Comparison of ENCODE assay signal across 8 cellular contexts in the genomic region with DNA sequence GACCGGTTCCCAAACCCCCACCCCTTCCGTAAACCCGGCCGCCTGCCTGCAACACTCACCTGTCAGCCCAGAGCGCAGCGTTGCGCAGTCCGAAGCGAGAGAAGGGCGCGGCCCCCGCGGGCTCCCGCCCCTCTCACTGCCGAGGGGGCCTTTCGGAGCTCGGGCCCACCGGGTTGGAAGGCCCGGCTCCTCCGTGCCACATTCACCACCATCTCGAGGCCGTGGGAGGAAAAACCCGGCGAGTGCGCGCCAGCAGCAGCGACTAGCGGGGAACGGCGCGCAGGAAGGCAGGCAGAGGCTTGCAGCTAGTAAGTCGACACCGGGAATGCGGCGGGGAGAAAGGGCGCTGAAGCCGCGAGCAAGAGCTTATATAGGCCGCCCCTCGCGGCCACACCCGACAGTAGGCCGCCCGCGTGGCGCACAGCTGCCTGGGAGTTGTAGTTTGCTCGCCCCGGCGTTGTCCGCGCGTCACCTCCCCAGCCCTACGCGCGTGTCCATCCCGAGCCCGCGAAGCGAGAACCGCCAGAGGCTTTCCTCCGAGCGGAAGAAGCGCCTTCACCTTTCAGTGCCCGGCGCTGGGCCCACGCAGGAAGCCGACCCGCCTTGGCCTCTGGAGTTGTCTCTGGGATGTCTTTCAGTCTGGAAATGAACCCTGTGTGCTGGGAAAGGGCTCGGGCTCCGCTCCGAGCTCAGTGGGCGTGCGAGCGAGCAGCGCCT. TPM values are rescaled to one million over a fixed set of nuclear protein-coding genes. Genes with fewer than 3 reads are reported as not detected.
DNase-seq lines count a peak whose midpoint lies in the region; ATAC-seq and TF ChIP-seq lines count a peak whose summit lies in the region.

No MANE protein-coding gene starts in this region.

- peak overlapping the region; percentile 50 for H3K9ac ChIP-seq in rectal smooth muscle tissue (ENCODE audit: low read length)

- under 1% methylated on average over 75 of the region's 75 CpGs for WGBS in right cardiac atrium
- 0 to 1% methylated on average over 73 to 75 of the region's 75 CpGs for WGBS in aorta, 2 donors

- peaks cover 29% of the 10 kb centered on the region for H3K4me1 Mint-ChIP-seq in T-helper 1 cell treated with Interleukin-12 subunit alpha and Interleukin-12 subunit beta and Interleukin-4 antibody, amounts not matched to agents 30 μg/mL and 1 μg/mL, for 36 hours (ENCODE audit: low read depth)

- peak overlapping the region; percentile 94 for H3K4me3 Mint-ChIP-seq in T-helper 1 cell treated with Interleukin-12 subunit alpha and Interleukin-12 subunit beta and Interleukin-4 antibody, amounts not matched to agents 30 μg/mL and 1 μg/mL, for 36 hours

- DNase-seq in GM13977 (ENCODE audit: low spot score), result peak; percentile 96
- DNase-seq in NCI-H146 (lab: John Stamatoyannopoulos, UW), result peak; percentile 93
- peak; percentile 97 to 99 (median 98) for DNase-seq in right cardiac atrium
- DNase-seq in aorta, result peak; percentile 98

- H3K27me3 Mint-ChIP-seq in T-helper 1 cell treated with Interleukin-12 subunit alpha and Interleukin-12 subunit beta and Interleukin-4 antibody, amounts not matched to agents 30 μg/mL and 1 μg/mL, for 36 hours (ENCODE audit: low read depth), result no peaks in the 10 kb centered on the region

- H3K36me3 ChIP-seq in rectal smooth muscle tissue (ENCODE audit: control insufficient read depth, insufficient read depth, low read length) (peaks cover 26% of the 10 kb centered on the region), aorta (ENCODE audit: control insufficient read depth in 1 of 2, insufficient read depth in 2 of 2, low read length in 1 of 2) (peaks cover 0 to 5% of the 10 kb centered on the region in 2 donors)

- peaks cover 7% of the 10 kb centered on the region for H3K4me1 ChIP-seq in right cardiac atrium (ENCODE audit: control insufficient read depth, insufficient read depth, low read length)
- peaks cover 9% of the 10 kb centered on the region for H3K4me1 ChIP-seq in rectal smooth muscle tissue (ENCODE audit: control insufficient read depth, insufficient read depth, low read length)
- H3K4me1 ChIP-seq in aorta (ENCODE audit: control insufficient read depth in 1 of 2, insufficient read depth in 2 of 2, low read length in 2 of 2), result peaks cover 0 to 4% of the 10 kb centered on the region in 2 donors

- in situ Hi-C loops in GM13977 (cut with MboI; ENCODE audit: low pct_unique_long_range_greater_than_20kb, low sequenced_read_pairs, unreplicated experiment), result no loop called here

- H3K27ac Mint-ChIP-seq in T-helper 1 cell treated with Interleukin-12 subunit alpha and Interleukin-12 subunit beta and Interleukin-4 antibody, amounts not matched to agents 30 μg/mL and 1 μg/mL, for 36 hours, result peak overlapping the region; percentile 90

- H3K9me3 Mint-ChIP-seq in T-helper 1 cell treated with Interleukin-12 subunit alpha and Interleukin-12 subunit beta and Interleukin-4 antibody, amounts not matched to agents 30 μg/mL and 1 μg/mL, for 36 hours, result no peaks in the 10 kb centered on the region

- intact Hi-C loops in right cardiac atrium (cut with DNase I) (no loop called here), aorta (cut with DNase I) (loop anchor here (2.0 to 5.0 kb wide), 2 partner anchors 74 to 155 kb away; partner anchors contain the start of genes RCC1 (in 1 of the 2) and YTHDF2 (in 1 of the 2))

- no peak for TF ChIP-seq CTCF in GM13977 (IDR thresholded peaks at IDR 0.05; ENCODE audit: extremely low read depth, insufficient read depth, missing control alignments)

- H3K27ac ChIP-seq in angular gyrus (ENCODE audit: low read depth, low read length) (peak overlapping the region; percentile 84), right cardiac atrium (ENCODE audit: low read length) (peak overlapping the region; percentile 85), rectal smooth muscle tissue (ENCODE audit: low read depth, low read length) (peak overlapping the region; percentile 89), aorta (ENCODE audit: low read depth in 1 of 2, low read length in 2 of 2) (peak overlapping the region in 1 of 2 donors; percentile 87)

- H3K9me3 ChIP-seq in right cardiac atrium (ENCODE audit: control insufficient read depth, low read length), result no peaks in the 10 kb centered on the region
- H3K9me3 ChIP-seq in aorta (ENCODE audit: control insufficient read depth, low read length), result no peaks in the 10 kb centered on the region

- H3K4me3 ChIP-seq in right cardiac atrium (ENCODE audit: low read length) (peak overlapping the region; percentile 70), rectal smooth muscle tissue (ENCODE audit: low read length) (peak overlapping the region; percentile 88), aorta (ENCODE audit: low read length in 2 of 2) (peak overlapping the region; percentile 62 to 83)

- no peaks in the 10 kb centered on the region for H3K27me3 ChIP-seq in right cardiac atrium (ENCODE audit: control insufficient read depth, insufficient read depth)
- H3K27me3 ChIP-seq in rectal smooth muscle tissue (ENCODE audit: control insufficient read depth, insufficient read depth, low read length), result no peaks in the 10 kb centered on the region
- H3K27me3 ChIP-seq in aorta (ENCODE audit: control insufficient read depth in 1 of 2, insufficient read depth in 2 of 2, low read length in 1 of 2), result peaks cover 0 to 1% of the 10 kb centered on the region in 2 donors

- H3K36me3 Mint-ChIP-seq in T-helper 1 cell treated with Interleukin-12 subunit alpha and Interleukin-12 subunit beta and Interleukin-4 antibody, amounts not matched to agents 30 μg/mL and 1 μg/mL, for 36 hours (ENCODE audit: low read depth), result peaks cover 43% of the 10 kb centered on the region

- ATAC-seq in HG02852 (IDR thresholded peaks at IDR 0.05; ENCODE audit: unreplicated experiment), result peak; percentile 79
- ATAC-seq in right cardiac atrium, result peak; percentile 99
- peak; percentile 99 for ATAC-seq in aorta (ENCODE audit: low FRiP score)

RNA-seq across cellular contexts. Expression of gene RAB42, which starts 10.4 kb away (rescaled TPM):
- total RNA-seq in right cardiac atrium (1 to 10 TPM; 1.3 to 1.8 (median 1.4) TPM), aorta (1 to 10 TPM; 2.0 to 4.3 TPM)
- polyA plus RNA-seq in right cardiac atrium (0.59 TPM), aorta (1 to 10 TPM; 1.1 to 3.8 TPM)

RNA-seq across cellular contexts. Expression of gene TRNAU1AP, which starts 28.8 kb away (rescaled TPM):
- total RNA-seq in right cardiac atrium (10 to 100 TPM; 13.4 to 19.0 (median 16.1) TPM), aorta (10 to 100 TPM; 19.8 to 30.9 TPM)
- polyA plus RNA-seq in right cardiac atrium (17.0 TPM), aorta (10 to 100 TPM; 34.9 to 39.2 TPM)

Comparison
In these comparisons a context has a peak if more than half of its experiments do, and no peak if none do; other contexts are left out.
1. intact Hi-C loops: an anchor here in aorta (2.0 to 5.0 kb wide); none called in right cardiac atrium.